In the genomic region with DNA sequence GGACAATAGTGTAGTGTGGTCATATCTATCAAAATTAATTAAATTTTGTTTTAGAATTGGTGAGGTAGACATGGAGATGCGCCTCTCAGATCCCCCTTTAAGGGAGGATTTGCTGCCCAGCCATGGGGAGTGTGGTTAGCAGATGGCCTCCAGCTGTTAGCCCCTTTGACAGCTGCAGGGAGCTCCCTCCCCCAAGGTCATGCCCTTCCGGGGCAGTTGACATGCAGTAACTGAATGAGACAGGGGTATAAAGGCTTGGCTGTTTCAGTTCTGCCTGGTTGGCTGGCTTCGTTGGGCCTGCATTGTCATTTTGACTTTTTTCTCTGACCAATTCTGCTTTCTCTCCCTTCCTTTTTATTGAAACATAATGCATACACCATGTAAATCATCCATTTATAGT, we compare ENCODE assay signal across 13 cellular contexts.
A peak's percentile ranks its signal among the peaks of the same experiment; 100 is the strongest.
DNase-seq lines count a peak whose midpoint lies in the region; ATAC-seq and TF ChIP-seq lines count a peak whose summit lies in the region.
"Had no signal": no experiment of that assay in that cellular context is flagged by ENCODE, and none has a peak within 500 bp of the region (broad histone marks: within the 10 kb centered on the region; RNA-seq: fewer than 3 reads in every experiment).

No MANE protein-coding gene starts in this region.

- no peak overlapping the region for H3K4me3 ChIP-seq in BLaER1 treated with 17β-estradiol and CSF1 and Interleukin-3, amounts not matched to agents 10 nM and 100 nM
- no peak overlapping the region for H3K4me3 ChIP-seq in MM.1S (ENCODE audit: low read length)
- H3K4me3 ChIP-seq: upper lobe of right lung had no signal

- peak overlapping the region in 8 of 11 experiments; percentile 11 to 53 (median 36); a peak in 12 of 22 replicates for H3K4me2 ChIP-seq in BLaER1 treated with 17β-estradiol and CSF1 and Interleukin-3, amounts not matched to agents 10 nM and 100 nM
- no peak overlapping the region for H3K4me2 ChIP-seq in MM.1S (ENCODE audit: low read depth, low read length)
- H3K4me2 ChIP-seq: KMS-11 had no signal

- no peak overlapping the region for H3K27ac ChIP-seq in BLaER1 treated with 17β-estradiol and CSF1 and Interleukin-3, amounts not matched to agents 10 nM and 100 nM
- H3K27ac ChIP-seq in MM.1S (ENCODE audit: low read length) = no peak overlapping the region
- H3K27ac ChIP-seq: KMS-11, upper lobe of right lung, VCaP had no signal

- H4K20me1 ChIP-seq in BLaER1 treated with 17β-estradiol and CSF1 and Interleukin-3, amounts not matched to agents 10 nM and 100 nM = no peaks in the 10 kb centered on the region
- no peaks in the 10 kb centered on the region for H4K20me1 ChIP-seq in MM.1S (ENCODE audit: insufficient read depth, low read length)

- H3K9me2 ChIP-seq in MM.1S (replicated peaks; ENCODE audit: insufficient read depth, low read length) = no peaks in the 10 kb centered on the region

- no peak for TF ChIP-seq CTCF in MM.1S (IDR thresholded peaks at IDR 0.05; ENCODE audit: low read length)

- ATAC-seq in GM19455 (IDR thresholded peaks at IDR 0.05; ENCODE audit: unreplicated experiment) = peak; percentile 92
- peak; percentile 47 for ATAC-seq in HG02938 (IDR thresholded peaks at IDR 0.05; ENCODE audit: unreplicated experiment)
- ATAC-seq: activated CD8-positive, alpha-beta memory T cell treated with anti-CD3 and anti-CD28 coated beads, Interleukin-2, amount 10 ng/mL, durations not matched to agents 7 days and 5 days; upper lobe of right lung had no signal

- no peaks in the 10 kb centered on the region for H3K79me2 ChIP-seq in MM.1S (ENCODE audit: low read length)

- H3K27me3 ChIP-seq in BLaER1 treated with 17β-estradiol and CSF1 and Interleukin-3, amounts not matched to agents 10 nM and 100 nM = no peaks in the 10 kb centered on the region
- H3K27me3 ChIP-seq in MM.1S (replicated peaks; ENCODE audit: insufficient read depth, low read length) = no peaks in the 10 kb centered on the region
- H3K27me3 ChIP-seq: upper lobe of right lung had no signal

- no peaks in the 10 kb centered on the region for H3K36me3 ChIP-seq in BLaER1 treated with 17β-estradiol and CSF1 and Interleukin-3, amounts not matched to agents 10 nM and 100 nM
- no peaks in the 10 kb centered on the region for H3K36me3 ChIP-seq in MM.1S (replicated peaks; ENCODE audit: insufficient read depth, low read length)
- H3K36me3 ChIP-seq: upper lobe of right lung had no signal

- H3F3A ChIP-seq in MM.1S (ENCODE audit: insufficient read depth, low read length) = no peaks in the 10 kb centered on the region

- H3K9me3 ChIP-seq in BLaER1 treated with 17β-estradiol and CSF1 and Interleukin-3, amounts not matched to agents 10 nM and 100 nM (replicated peaks in 1 of 11) = peaks cover 0 to 7% (median 3%) of the 10 kb centered on the region in 11 experiments; a peak in 5 of 22 replicates
- no peaks in the 10 kb centered on the region for H3K9me3 ChIP-seq in MM.1S (replicated peaks; ENCODE audit: insufficient read depth, low read length)
- H3K9me3 ChIP-seq: upper lobe of right lung had no signal

- H2AFZ ChIP-seq in MM.1S (ENCODE audit: low read length) = no peak overlapping the region

- DNase-seq in MV-4-11 (lab: John Stamatoyannopoulos, UW) = peak; percentile 95
- DNase-seq in RKO (ENCODE audit: low spot score) = no peak
- no peak for DNase-seq in activated CD4-positive, alpha-beta T cell treated with anti-CD3 and anti-CD28 coated beads for 1 hour
- DNase-seq in MM.1S = no peak
- no peak for DNase-seq in H4 (ENCODE audit: low spot score)
- DNase-seq: activated CD8-positive, alpha-beta memory T cell treated with anti-CD3 and anti-CD28 coated beads, Interleukin-2, amount 10 ng/mL, durations not matched to agents 7 days and 5 days; NK-92 treated with Interleukin-12 subunit alpha and Interleukin-12 subunit beta, amount 100 ng/mL, for 24 hours; upper lobe of right lung had no signal

- H3K4me1 ChIP-seq in BLaER1 treated with 17β-estradiol and CSF1 and Interleukin-3, amounts not matched to agents 10 nM and 100 nM = peaks cover 0 to 19% (median 12%) of the 10 kb centered on the region in 10 experiments; a peak in 15 of 20 replicates
- no peaks in the 10 kb centered on the region for H3K4me1 ChIP-seq in MM.1S (ENCODE audit: low read length)
- H3K4me1 ChIP-seq: upper lobe of right lung had no signal

- H3K9ac ChIP-seq in BLaER1 treated with 17β-estradiol and CSF1 and Interleukin-3, amounts not matched to agents 10 nM and 100 nM = no peak overlapping the region
- H3K9ac ChIP-seq in MM.1S (ENCODE audit: low read length) = no peak overlapping the region
- H3K9ac ChIP-seq: KMS-11 had no signal
